In the genomic region with DNA sequence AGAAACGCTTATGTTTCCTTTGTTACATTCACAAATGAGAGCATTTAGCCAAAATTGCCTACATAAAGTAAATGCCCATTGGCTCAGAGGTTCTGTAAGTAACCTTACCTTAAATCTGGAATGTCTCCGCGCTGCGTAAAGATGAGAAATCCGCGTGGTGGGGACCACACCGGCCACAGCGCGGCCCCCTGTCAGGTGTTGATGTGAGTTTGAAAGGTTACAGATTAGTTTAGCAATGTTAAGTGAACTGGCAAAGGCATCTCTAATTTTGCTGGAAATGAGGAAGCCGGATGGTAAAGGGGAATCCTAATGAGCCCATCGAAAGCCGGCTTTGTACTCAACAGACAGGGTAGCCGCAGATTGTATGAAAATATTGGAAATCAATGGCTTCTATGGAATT, we compare ENCODE assay signal across 17 cellular contexts. TPM values are rescaled to one million over a fixed set of nuclear protein-coding genes. Genes with fewer than 3 reads are reported as not detected.
DNase-seq lines count a peak whose midpoint lies in the region; ATAC-seq and TF ChIP-seq lines count a peak whose summit lies in the region.
"Had no signal": no experiment of that assay in that cellular context is flagged by ENCODE, and none has a peak within 500 bp of the region (broad histone marks: within the 10 kb centered on the region; RNA-seq: fewer than 3 reads in every experiment).

No MANE protein-coding gene starts in this region.

- H3K4me1 Mint-ChIP-seq in activated CD8-positive, alpha-beta T cell treated with anti-CD3 and anti-CD28 coated beads, Interleukin-2, amount 10 ng/mL, durations not matched to agents 7 days and 5 days (ENCODE audit: low read depth) = no peaks in the 10 kb centered on the region
- no peaks in the 10 kb centered on the region for H3K4me1 Mint-ChIP-seq in activated CD8-positive, alpha-beta T cell treated with anti-CD3 and anti-CD28 coated beads for 36 hours (ENCODE audit: low read depth)
- H3K4me1 Mint-ChIP-seq in WTC11 (peaks cover 49% of the 10 kb centered on the region), glutamatergic neuron (ENCODE audit: low read depth, unreplicated experiment) (peaks cover 28% of the 10 kb centered on the region)
- H3K4me1 Mint-ChIP-seq in activated naive CD8-positive, alpha-beta T cell treated with anti-CD3 and anti-CD28 coated beads for 36 hours = no peaks in the 10 kb centered on the region
- H3K4me1 Mint-ChIP-seq: CD4-positive, CD25-positive, alpha-beta regulatory T cell had no signal

- intact Hi-C loops in activated CD8-positive, alpha-beta T cell treated with anti-CD3 and anti-CD28 coated beads for 36 hours (cut with micrococcal nuclease) = no loop called here

- CTCF ChIA-PET in activated CD8-positive, alpha-beta T cell treated with anti-CD3 and anti-CD28 coated beads, Interleukin-2, amount 10 ng/mL, durations not matched to agents 7 days and 5 days (lab: Charles Lee) = no interaction called here
- CTCF ChIA-PET in activated CD8-positive, alpha-beta T cell treated with anti-CD3 and anti-CD28 coated beads for 36 hours (lab: Charles Lee) = no interaction called here
- CTCF ChIA-PET in WTC11 (lab: Charles Lee) = interaction anchor here (1.3 kb wide), 1 partner anchor 8 kb away, joined by 3 read pairs; no protein-coding TSS in a partner anchor

- peaks cover 2% of the 10 kb centered on the region for H3K36me3 Mint-ChIP-seq in activated CD8-positive, alpha-beta T cell treated with anti-CD3 and anti-CD28 coated beads, Interleukin-2, amount 10 ng/mL, durations not matched to agents 7 days and 5 days (ENCODE audit: low read depth)
- H3K36me3 Mint-ChIP-seq in activated CD8-positive, alpha-beta T cell treated with anti-CD3 and anti-CD28 coated beads for 36 hours (ENCODE audit: low read depth) = no peaks in the 10 kb centered on the region
- H3K36me3 Mint-ChIP-seq in WTC11 = peaks cover 22% of the 10 kb centered on the region
- no peaks in the 10 kb centered on the region for H3K36me3 Mint-ChIP-seq in glutamatergic neuron (ENCODE audit: unreplicated experiment)
- H3K36me3 Mint-ChIP-seq in activated naive CD8-positive, alpha-beta T cell treated with anti-CD3 and anti-CD28 coated beads for 36 hours = no peaks in the 10 kb centered on the region
- H3K36me3 Mint-ChIP-seq: CD4-positive, CD25-positive, alpha-beta regulatory T cell had no signal

- POLR2A ChIA-PET in activated CD8-positive, alpha-beta T cell treated with anti-CD3 and anti-CD28 coated beads, Interleukin-2, amount 10 ng/mL, durations not matched to agents 7 days and 5 days (lab: Charles Lee) = no interaction called here
- POLR2A ChIA-PET in activated CD8-positive, alpha-beta T cell treated with anti-CD3 and anti-CD28 coated beads for 36 hours (lab: Charles Lee) = no interaction called here
- POLR2A ChIA-PET in WTC11 (lab: Charles Lee) = no interaction called here

- no peak overlapping the region for H3K4me3 Mint-ChIP-seq in activated CD8-positive, alpha-beta T cell treated with anti-CD3 and anti-CD28 coated beads, Interleukin-2, amount 10 ng/mL, durations not matched to agents 7 days and 5 days
- H3K4me3 Mint-ChIP-seq in activated CD8-positive, alpha-beta T cell treated with anti-CD3 and anti-CD28 coated beads for 36 hours = no peak overlapping the region
- H3K4me3 Mint-ChIP-seq in WTC11 = peak overlapping the region; percentile 63
- peak overlapping the region; percentile 78 for H3K4me3 Mint-ChIP-seq in glutamatergic neuron (ENCODE audit: unreplicated experiment)
- no peak overlapping the region for H3K4me3 Mint-ChIP-seq in activated naive CD8-positive, alpha-beta T cell treated with anti-CD3 and anti-CD28 coated beads for 36 hours
- H3K4me3 Mint-ChIP-seq: CD4-positive, CD25-positive, alpha-beta regulatory T cell had no signal

- no peak overlapping the region for H3K27ac Mint-ChIP-seq in activated CD8-positive, alpha-beta T cell treated with anti-CD3 and anti-CD28 coated beads, Interleukin-2, amount 10 ng/mL, durations not matched to agents 7 days and 5 days
- no peak overlapping the region for H3K27ac Mint-ChIP-seq in activated CD8-positive, alpha-beta T cell treated with anti-CD3 and anti-CD28 coated beads for 36 hours
- peak overlapping the region; percentile 79; the same call in 1 of the 2 replicates for H3K27ac Mint-ChIP-seq in WTC11
- H3K27ac Mint-ChIP-seq in glutamatergic neuron (ENCODE audit: unreplicated experiment) = peak overlapping the region; percentile 72
- no peak overlapping the region for H3K27ac Mint-ChIP-seq in activated naive CD8-positive, alpha-beta T cell treated with anti-CD3 and anti-CD28 coated beads for 36 hours
- H3K27ac Mint-ChIP-seq: CD4-positive, CD25-positive, alpha-beta regulatory T cell had no signal

- ATAC-seq in activated CD8-positive, alpha-beta T cell treated with anti-CD3 and anti-CD28 coated beads, Interleukin-2, amount 10 ng/mL, durations not matched to agents 7 days and 5 days = no peak
- no peak for ATAC-seq in activated CD8-positive, alpha-beta T cell treated with anti-CD3 and anti-CD28 coated beads for 36 hours
- ATAC-seq in WTC11 = no peak
- ATAC-seq: GM12878 had no signal

- DNase-seq in activated CD8-positive, alpha-beta T cell treated with anti-CD3 and anti-CD28 coated beads, Interleukin-2, amount 10 ng/mL, durations not matched to agents 7 days and 5 days = peak; percentile 11
- DNase-seq in activated CD8-positive, alpha-beta T cell treated with anti-CD3 and anti-CD28 coated beads for 36 hours = no peak
- DNase-seq in WTC11 (ENCODE audit: low spot score) (no peak), glutamatergic neuron (no peak), retina (peak; percentile 40), foreskin melanocyte (no peak)
- DNase-seq in activated naive CD8-positive, alpha-beta T cell treated with anti-CD3 and anti-CD28 coated beads for 36 hours = no peak
- DNase-seq in activated T-cell treated with anti-CD3 and anti-CD28 coated beads, Interleukin-2, amount 50 U/mL, for 48 hours = no peak
- DNase-seq: ACHN; Calu3; CD4-positive, CD25-positive, alpha-beta regulatory T cell; DMS 273 treated with DMSO at 0.1 percent for 48 hours; GM23248; H7 had no signal

- TF ChIP-seq CTCF in activated CD8-positive, alpha-beta T cell treated with anti-CD3 and anti-CD28 coated beads for 36 hours (IDR thresholded peaks at IDR 0.05) = no peak
- no peak for TF ChIP-seq CTCF in WTC11 (IDR thresholded peaks at IDR 0.05)
- TF ChIP-seq CTCF in glutamatergic neuron (IDR thresholded peaks at IDR 0.05; ENCODE audit: partially characterized antibody, unreplicated experiment) = no peak

- H3K27me3 Mint-ChIP-seq in activated CD8-positive, alpha-beta T cell treated with anti-CD3 and anti-CD28 coated beads, Interleukin-2, amount 10 ng/mL, durations not matched to agents 7 days and 5 days (ENCODE audit: low read depth) = peaks cover 19% of the 10 kb centered on the region
- H3K27me3 Mint-ChIP-seq in activated CD8-positive, alpha-beta T cell treated with anti-CD3 and anti-CD28 coated beads for 36 hours = peaks cover 19% of the 10 kb centered on the region
- H3K27me3 Mint-ChIP-seq in WTC11 (ENCODE audit: low read depth) (peaks cover 29% of the 10 kb centered on the region), glutamatergic neuron (ENCODE audit: unreplicated experiment) (peaks cover 13% of the 10 kb centered on the region)
- peaks cover 32% of the 10 kb centered on the region for H3K27me3 Mint-ChIP-seq in activated naive CD8-positive, alpha-beta T cell treated with anti-CD3 and anti-CD28 coated beads for 36 hours

- no peaks in the 10 kb centered on the region for H3K9me3 Mint-ChIP-seq in activated CD8-positive, alpha-beta T cell treated with anti-CD3 and anti-CD28 coated beads, Interleukin-2, amount 10 ng/mL, durations not matched to agents 7 days and 5 days (ENCODE audit: insufficient read depth)
- H3K9me3 Mint-ChIP-seq in activated CD8-positive, alpha-beta T cell treated with anti-CD3 and anti-CD28 coated beads for 36 hours = no peaks in the 10 kb centered on the region
- no peaks in the 10 kb centered on the region for H3K9me3 Mint-ChIP-seq in WTC11
- peaks cover 5% of the 10 kb centered on the region for H3K9me3 Mint-ChIP-seq in glutamatergic neuron (ENCODE audit: unreplicated experiment)
- H3K9me3 Mint-ChIP-seq in activated naive CD8-positive, alpha-beta T cell treated with anti-CD3 and anti-CD28 coated beads for 36 hours = no peaks in the 10 kb centered on the region
- H3K9me3 Mint-ChIP-seq: CD4-positive, CD25-positive, alpha-beta regulatory T cell had no signal

TF ChIP-seq in WTC11, 78 proteins besides CTCF, POLR2A, EP300 and RAD21:
- TF ChIP-seq ZBTB21 (CRISPR knock-in tag; IDR thresholded peaks at IDR 0.05; ENCODE audit: borderline replicate concordance) = no peak
TF ChIP-seq in WTC11: peak in this region for 0.

RNA-seq across cellular contexts. Expression of a gene that starts 11.8 kb away (rescaled TPM):
- total RNA-seq in activated CD8-positive, alpha-beta T cell treated with anti-CD3 and anti-CD28 coated beads, Interleukin-2, amount 10 ng/mL, durations not matched to agents 7 days and 5 days = not detected
- not detected for total RNA-seq in activated CD8-positive, alpha-beta T cell treated with anti-CD3 and anti-CD28 coated beads for 36 hours
- total RNA-seq in WTC11 (2021) (81.3 to 87.0 TPM (median 83.8 TPM) in 3 replicates), glutamatergic neuron (ENCODE audit: unreplicated experiment) (23.4 TPM)
- total RNA-seq in activated naive CD8-positive, alpha-beta T cell treated with anti-CD3 and anti-CD28 coated beads for 36 hours = not detected
- total RNA-seq: A172; Calu3; CD4-positive, CD25-positive, alpha-beta regulatory T cell; GM23248; HT-29 had no signal

Comparison
In these comparisons a context has a peak if more than half of its experiments do, and no peak if none do; other contexts are left out.
1. DNase-seq: peak in activated CD8-positive, alpha-beta T cell treated with anti-CD3 and anti-CD28 coated beads, Interleukin-2, amount 10 ng/mL, durations not matched to agents 7 days and 5 days (single experiment) and retina (single experiment); none in activated CD8-positive, alpha-beta T cell treated with anti-CD3 and anti-CD28 coated beads for 36 hours (single experiment), WTC11 (single experiment), glutamatergic neuron (single experiment), activated naive CD8-positive, alpha-beta T cell treated with anti-CD3 and anti-CD28 coated beads for 36 hours (single experiment), activated T-cell treated with anti-CD3 and anti-CD28 coated beads, Interleukin-2, amount 50 U/mL, for 48 hours (0 of 2) and foreskin melanocyte (single experiment).
2. H3K27ac Mint-ChIP-seq: peak in WTC11 (single experiment) and glutamatergic neuron (single experiment); none in activated CD8-positive, alpha-beta T cell treated with anti-CD3 and anti-CD28 coated beads, Interleukin-2, amount 10 ng/mL, durations not matched to agents 7 days and 5 days (single experiment), activated CD8-positive, alpha-beta T cell treated with anti-CD3 and anti-CD28 coated beads for 36 hours (single experiment) and activated naive CD8-positive, alpha-beta T cell treated with anti-CD3 and anti-CD28 coated beads for 36 hours (single experiment).
3. H3K4me3 Mint-ChIP-seq: peak in WTC11 (single experiment) and glutamatergic neuron (single experiment); none in activated CD8-positive, alpha-beta T cell treated with anti-CD3 and anti-CD28 coated beads, Interleukin-2, amount 10 ng/mL, durations not matched to agents 7 days and 5 days (single experiment), activated CD8-positive, alpha-beta T cell treated with anti-CD3 and anti-CD28 coated beads for 36 hours (single experiment) and activated naive CD8-positive, alpha-beta T cell treated with anti-CD3 and anti-CD28 coated beads for 36 hours (single experiment).
4. RNA of a gene that starts 11.8 kb away (total RNA-seq): 81.3 to 87.0 TPM in WTC11 and 23.4 TPM in glutamatergic neuron (single experiment); not detected in activated CD8-positive, alpha-beta T cell treated with anti-CD3 and anti-CD28 coated beads, Interleukin-2, amount 10 ng/mL, durations not matched to agents 7 days and 5 days, not detected in activated CD8-positive, alpha-beta T cell treated with anti-CD3 and anti-CD28 coated beads for 36 hours and not detected in activated naive CD8-positive, alpha-beta T cell treated with anti-CD3 and anti-CD28 coated beads for 36 hours; every median in the first group is over 10 times any median in the second.